In the genomic region with DNA sequence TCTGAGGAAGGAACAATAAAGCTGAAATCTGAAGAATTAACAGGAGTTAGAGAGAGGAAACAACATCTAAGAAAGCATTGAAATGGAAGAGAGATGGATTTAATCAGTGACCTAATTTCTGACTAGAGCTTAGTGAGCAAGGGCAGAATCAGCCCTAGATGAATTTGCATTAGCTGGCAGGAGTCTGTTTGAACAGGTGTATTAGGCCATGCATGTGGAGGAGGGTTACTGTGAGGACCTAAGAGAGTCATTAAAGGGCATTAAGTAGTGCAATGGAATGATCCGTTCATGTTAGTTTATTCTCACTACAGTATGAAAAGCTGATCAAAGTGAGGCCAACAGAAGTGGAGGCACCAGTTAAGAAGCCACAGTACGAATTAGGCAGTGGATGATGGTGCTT, we compare ENCODE assay signal across 1 cellular context.
TF ChIP-seq lines count a peak whose summit lies in the region.

No MANE protein-coding gene starts in this region.

TF ChIP-seq in H1, 55 proteins besides CTCF, POLR2A, EP300 and RAD21 (continued from another document):
- TF ChIP-seq ZNF274 (IDR thresholded peaks at IDR 0.05; ENCODE audit: borderline replicate concordance, extremely low read depth, low read length) (no peak), GABPA (IDR thresholded peaks at IDR 0.05; ENCODE audit: borderline replicate concordance, insufficient read depth, low read length) (no peak), SP4 (IDR thresholded peaks at IDR 0.05; ENCODE audit: low read length) (no peak), POU5F1 (IDR thresholded peaks at IDR 0.05; ENCODE audit: low read depth, low read length) (no peak), TCF12 (IDR thresholded peaks at IDR 0.05; ENCODE audit: low read depth, low read length) (no peak), CHD1 (IDR thresholded peaks at IDR 0.05; ENCODE audit: low read depth, low read length) (no peak), HDAC2 (IDR thresholded peaks at IDR 0.05; ENCODE audit: borderline replicate concordance in 1 of 2, low read depth in 2 of 2, low read length in 2 of 2) (no peak), SP2 (IDR thresholded peaks at IDR 0.05; ENCODE audit: low read length) (no peak), SIX5 (IDR thresholded peaks at IDR 0.05; ENCODE audit: low read depth, low read length) (no peak), CEBPB (IDR thresholded peaks at IDR 0.05; ENCODE audit: low read depth, low read length) (no peak), KDM5A (IDR thresholded peaks at IDR 0.05; ENCODE audit: low read length) (no peak)
